30 cellular contexts compared by ENCODE assay signal in genomic region chr7:141693082-141693481, GRCh38. TPM values are rescaled to one million over a fixed set of nuclear protein-coding genes. Genes with fewer than 3 reads are reported as not detected.
"Had no signal": no experiment of that assay in that cellular context is flagged by ENCODE, and none has a peak within 500 bp of the region (broad histone marks: within the 10 kb centered on the region; RNA-seq: fewer than 3 reads in every experiment).

No MANE protein-coding gene starts in this region.

- H3K4me3 Mint-ChIP-seq: activated CD4-positive, alpha-beta T cell treated with anti-CD3 and anti-CD28 coated beads, Interleukin-2, amount 10 ng/mL, durations not matched to agents 24 days and 14 days; activated CD8-positive, alpha-beta T cell treated with anti-CD3 and anti-CD28 coated beads for 36 hours; activated naive CD4-positive, alpha-beta T cell treated with anti-CD3 and anti-CD28 coated beads, Interleukin-2, amount 50 U/mL, for 24 hours; activated naive CD8-positive, alpha-beta T cell treated with anti-CD3 and anti-CD28 coated beads, Interleukin-2, amount 10 ng/mL, durations not matched to agents 7 days and 5 days; activated T-cell treated with anti-CD3 and anti-CD28 coated beads, Interleukin-2, amount 50 U/mL, for 72 hours; activated T-helper 17 cell treated with anti-CD3 and anti-CD28 coated beads, Interleukin-2, amount 50 U/mL, for 72 hours; T-helper 2 cell treated with Interferon-gamma antibody and Interleukin-4, amounts not matched to agents 5 μg/mL and 100 μg/mL, for 36 hours had no signal

- H3K4me3 ChIP-seq: ascending aorta, Peyer's patch had no signal

- H3K36me3 ChIP-seq: ascending aorta, Peyer's patch had no signal

- H3K9me3 ChIP-seq: ascending aorta, Peyer's patch had no signal

- DNase-seq: activated CD4-positive, alpha-beta T cell treated with anti-CD3 and anti-CD28 coated beads, Interleukin-2, amount 10 ng/mL, durations not matched to agents 24 days and 14 days; activated CD4-positive, alpha-beta T cell treated with anti-CD3 and anti-CD28 coated beads, Interleukin-2, amount 50 U/mL, for 4 hours; activated CD8-positive, alpha-beta T cell treated with anti-CD3 and anti-CD28 coated beads for 36 hours; activated effector memory CD4-positive, alpha-beta T cell treated with anti-CD3 and anti-CD28 coated beads, Interleukin-2, amount 50 U/mL, for 16 hours; activated naive CD4-positive, alpha-beta T cell treated with Interleukin-2 at 50 U/mL for 16 hours; activated naive CD8-positive, alpha-beta T cell treated with anti-CD3 and anti-CD28 coated beads, Interleukin-2, amount 10 ng/mL, durations not matched to agents 7 days and 5 days; activated T-cell treated with anti-CD3 and anti-CD28 coated beads, Interleukin-2, amount 50 U/mL, for 1 hour; activated T-cell treated with anti-CD3 and anti-CD28 coated beads, Interleukin-2, amount 50 U/mL, for 72 hours; amygdala; Kasumi-1; MM.1S; MV-4-11; NCI-H1092; NCI-H1436 treated with DMSO at 0.1 percent for 48 hours; NCI-H1694 treated with DMSO at 0.1 percent for 48 hours; NCI-H2029; NCI-H345; NCI-H748 treated with DMSO at 0.1 percent for 48 hours; NK-92 treated with Interleukin-12 subunit alpha and Interleukin-12 subunit beta, amount 100 ng/mL, for 24 hours; PC-3; Peyer's patch had no signal

- H3K27ac Mint-ChIP-seq: activated CD4-positive, alpha-beta T cell treated with anti-CD3 and anti-CD28 coated beads, Interleukin-2, amount 10 ng/mL, durations not matched to agents 24 days and 14 days; activated CD8-positive, alpha-beta T cell treated with anti-CD3 and anti-CD28 coated beads for 36 hours; activated naive CD4-positive, alpha-beta T cell treated with anti-CD3 and anti-CD28 coated beads, Interleukin-2, amount 50 U/mL, for 24 hours; activated naive CD8-positive, alpha-beta T cell treated with anti-CD3 and anti-CD28 coated beads, Interleukin-2, amount 10 ng/mL, durations not matched to agents 7 days and 5 days; activated T-cell treated with anti-CD3 and anti-CD28 coated beads, Interleukin-2, amount 50 U/mL, for 72 hours; activated T-helper 17 cell treated with anti-CD3 and anti-CD28 coated beads, Interleukin-2, amount 50 U/mL, for 72 hours; T-helper 2 cell treated with Interferon-gamma antibody and Interleukin-4, amounts not matched to agents 5 μg/mL and 100 μg/mL, for 36 hours had no signal

- H3K27me3 Mint-ChIP-seq: activated CD4-positive, alpha-beta T cell treated with anti-CD3 and anti-CD28 coated beads, Interleukin-2, amount 10 ng/mL, durations not matched to agents 24 days and 14 days; activated CD8-positive, alpha-beta T cell treated with anti-CD3 and anti-CD28 coated beads for 36 hours; activated naive CD4-positive, alpha-beta T cell treated with anti-CD3 and anti-CD28 coated beads, Interleukin-2, amount 50 U/mL, for 24 hours; activated naive CD8-positive, alpha-beta T cell treated with anti-CD3 and anti-CD28 coated beads, Interleukin-2, amount 10 ng/mL, durations not matched to agents 7 days and 5 days; activated T-helper 17 cell treated with anti-CD3 and anti-CD28 coated beads, Interleukin-2, amount 50 U/mL, for 72 hours had no signal

- H3K27me3 ChIP-seq: ascending aorta, Peyer's patch had no signal

- ATAC-seq: activated CD8-positive, alpha-beta T cell treated with anti-CD3 and anti-CD28 coated beads for 36 hours; activated T-cell treated with anti-CD3 and anti-CD28 coated beads, Interleukin-2, amount 50 U/mL, for 72 hours; activated T-helper 17 cell treated with anti-CD3 and anti-CD28 coated beads, Interleukin-2, amount 50 U/mL, for 72 hours; PC-3; Right ventricle myocardium inferior had no signal

- H3K27ac ChIP-seq: ascending aorta, Peyer's patch, RWPE1 had no signal

- FAIRE-seq: TTC549 had no signal

RNA-seq across cellular contexts. Expression of gene WEE2, which starts 15.1 kb away (rescaled TPM):
- total RNA-seq: activated CD4-positive, alpha-beta T cell treated with anti-CD3 and anti-CD28 coated beads, Interleukin-2, amount 10 ng/mL, durations not matched to agents 24 days and 14 days; activated CD8-positive, alpha-beta memory T cell treated with anti-CD3 and anti-CD28 coated beads for 36 hours; activated CD8-positive, alpha-beta T cell treated with anti-CD3 and anti-CD28 coated beads for 36 hours; activated naive CD8-positive, alpha-beta T cell treated with anti-CD3 and anti-CD28 coated beads, Interleukin-2, amount 10 ng/mL, durations not matched to agents 7 days and 5 days; activated T-cell treated with anti-CD3 and anti-CD28 coated beads, Interleukin-2, amount 50 U/mL, for 72 hours; ascending aorta; cardiac septum; PC-3; Peyer's patch; Right ventricle myocardium inferior had no signal
